In the genomic region with DNA sequence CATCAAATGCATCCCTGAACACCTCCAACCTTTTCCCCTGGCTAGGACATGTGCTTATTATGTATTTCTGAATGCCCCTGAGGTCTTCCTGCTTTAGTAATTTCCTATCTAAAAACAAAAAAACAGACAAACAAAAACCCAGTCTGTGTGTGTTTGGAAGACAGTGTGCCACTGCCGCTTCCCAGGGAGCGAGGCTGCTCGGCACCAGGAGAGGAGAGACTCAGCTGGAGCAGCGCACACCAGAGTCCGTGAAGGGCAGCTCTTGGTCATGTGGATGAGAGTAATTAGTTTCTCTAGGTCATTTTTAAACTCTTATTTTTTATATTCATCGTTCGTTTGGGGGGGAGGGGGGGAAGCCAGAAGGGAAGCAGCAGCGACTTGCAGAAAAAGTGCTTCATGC, we compare ENCODE assay signal across 18 cellular contexts. TPM values are rescaled to one million over a fixed set of nuclear protein-coding genes. Genes with fewer than 3 reads are reported as not detected.
"Had no signal": no experiment of that assay in that cellular context is flagged by ENCODE, and none has a peak within 500 bp of the region (broad histone marks: within the 10 kb centered on the region; RNA-seq: fewer than 3 reads in every experiment).

No MANE protein-coding gene starts in this region.

- H3K27ac ChIP-seq: ascending aorta, cardiac muscle cell, gastroesophageal sphincter, transverse colon had no signal

- H3K27me3 ChIP-seq: ascending aorta, gastroesophageal sphincter, transverse colon had no signal

- H3K4me2 ChIP-seq: smooth muscle cell had no signal

- ATAC-seq: right cardiac atrium; stimulated activated effector memory CD8-positive, alpha-beta T cell treated with anti-CD3 and anti-CD28 coated beads, Interleukin-12 subunit alpha, Interleukin-12 subunit beta, amount 100 ng/mL, for 72 hours had no signal

- H3K9me3 ChIP-seq: ascending aorta, gastroesophageal sphincter, transverse colon had no signal

- DNase-seq: activated CD4-positive, CD25-positive, alpha-beta regulatory T cell; activated gamma-delta T cell treated with Interleukin-2 at 50 U/mL for 16 hours; activated naive CD8-positive, alpha-beta T cell treated with anti-CD3 and anti-CD28 coated beads for 36 hours; activated T-cell treated with anti-CD3 and anti-CD28 coated beads, Interleukin-2, amount 50 U/mL, for 48 hours; effector CD4-positive, alpha-beta T cell; kidney glomerular epithelial cell; right cardiac atrium; substantia nigra; T-helper 2 cell; transverse colon had no signal

- H3K4me3 ChIP-seq: ascending aorta, cardiac muscle cell, gastroesophageal sphincter, smooth muscle cell, transverse colon had no signal

RNA-seq across cellular contexts. Expression of a gene that starts 10.0 kb away (rescaled TPM):
- total RNA-seq: activated naive CD8-positive, alpha-beta T cell treated with anti-CD3 and anti-CD28 coated beads for 36 hours; ascending aorta; cardiac muscle cell; gastroesophageal sphincter; liver; myocyte; progenitor cell of endocrine pancreas; right cardiac atrium; smooth muscle cell; transverse colon had no signal
- polyA plus RNA-seq: cardiac muscle cell, liver, right cardiac atrium, smooth muscle cell had no signal
